In the genomic region with DNA sequence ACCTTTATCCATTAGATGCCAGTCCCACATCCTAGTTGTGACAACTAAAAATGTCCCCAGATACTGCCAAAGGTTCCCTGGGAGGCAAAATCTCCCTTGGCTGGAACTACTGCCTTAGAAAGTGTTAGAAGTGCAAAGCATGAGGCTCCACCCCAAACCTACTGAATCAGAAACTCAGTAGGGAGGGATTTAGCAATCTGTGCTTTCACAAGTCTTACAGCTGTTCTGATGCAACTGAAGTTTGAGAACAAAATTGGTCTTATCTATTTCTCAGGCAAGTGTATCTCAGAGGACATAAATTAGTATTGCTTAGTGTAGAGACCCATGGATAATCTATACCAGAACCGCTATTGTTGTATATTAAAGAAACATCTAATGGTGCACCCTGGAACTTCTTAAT, we compare ENCODE assay signal across 17 cellular contexts.
DNase-seq lines count a peak whose midpoint lies in the region; ATAC-seq and TF ChIP-seq lines count a peak whose summit lies in the region.
"Had no signal": no experiment of that assay in that cellular context is flagged by ENCODE, and none has a peak within 500 bp of the region (broad histone marks: within the 10 kb centered on the region; RNA-seq: fewer than 3 reads in every experiment).

No MANE protein-coding gene starts in this region.

- WGBS in sigmoid colon, 2 donors, result 95 to 97% methylated on average over 1 of the region's 1 CpG

- H3K9me3 ChIP-seq in A673 (ENCODE audit: low read depth, low read length, poor library complexity, severe bottlenecking) (no peaks in the 10 kb centered on the region), sigmoid colon (peaks cover 0 to 2% (median 0%) of the 10 kb centered on the region in 4 donors)
- H3K9me3 ChIP-seq: pancreas, stomach had no signal

- CTCF ChIA-PET in A673 (lab: Charles Lee), result no interaction called here
- CTCF ChIA-PET in activated naive CD4-positive, alpha-beta T cell treated with anti-CD3 and anti-CD28 coated beads for 36 hours (lab: Charles Lee), result no interaction called here

- DNase-seq in A673 (ENCODE audit: low spot score) (peak; percentile 74), HFFc6 (peak; percentile 10), SKM-1 (lab: John Stamatoyannopoulos, UW; ENCODE audit: unreplicated experiment) (peak; percentile 40), left ventricle myocardium superior (no peak), sigmoid colon (no peak)
- DNase-seq in activated naive CD4-positive, alpha-beta T cell treated with anti-CD3 and anti-CD28 coated beads for 36 hours, result no peak
- DNase-seq: ACHN; activated T-cell treated with anti-CD3 and anti-CD28 coated beads, Interleukin-2, amount 50 U/mL, for 1 hour; H7; left colon; pancreas; stomach had no signal

- H3K4me1 ChIP-seq in A673 (ENCODE audit: insufficient read depth, low read length, poor library complexity, severe bottlenecking) (peaks cover 16% of the 10 kb centered on the region), sigmoid colon (no peaks in the 10 kb centered on the region)
- H3K4me1 ChIP-seq: foreskin keratinocyte, pancreas, stomach had no signal

- no peaks in the 10 kb centered on the region for H3K9me3 Mint-ChIP-seq in HFFc6
- no peaks in the 10 kb centered on the region for H3K9me3 Mint-ChIP-seq in activated naive CD4-positive, alpha-beta T cell treated with anti-CD3 and anti-CD28 coated beads for 36 hours

- no TSS peak for BruUV-seq in A673 (replicated peaks; lab: Mats Ljungman, UMichigan)

- TF ChIP-seq CTCF in A673 (conservative IDR thresholded peaks at IDR 0.05; ENCODE audit: low read depth, low read length) (no peak), HFFc6 (IDR thresholded peaks at IDR 0.05) (no peak), sigmoid colon (IDR thresholded peaks at IDR 0.05) (no peak)

- no peaks in the 10 kb centered on the region for H3K36me3 Mint-ChIP-seq in HFFc6 (ENCODE audit: low read depth)
- H3K36me3 Mint-ChIP-seq in activated naive CD4-positive, alpha-beta T cell treated with anti-CD3 and anti-CD28 coated beads for 36 hours (ENCODE audit: low read depth), result no peaks in the 10 kb centered on the region

- TF ChIP-seq POLR2A in sigmoid colon (IDR thresholded peaks at IDR 0.05), result no peak

- no peak for TF ChIP-seq EP300 in sigmoid colon (IDR thresholded peaks at IDR 0.05)

- H3K27ac ChIP-seq in A673 (ENCODE audit: low read depth, low read length, poor library complexity, severe bottlenecking) (peak overlapping the region; percentile 32), sigmoid colon (no peak overlapping the region)
- H3K27ac ChIP-seq: cardiac muscle cell, foreskin keratinocyte, pancreas, stomach, VCaP had no signal

- H3K36me3 ChIP-seq in A673 (ENCODE audit: insufficient read depth, low read length, poor library complexity, severe bottlenecking), result no peaks in the 10 kb centered on the region
- no peaks in the 10 kb centered on the region for H3K36me3 ChIP-seq in sigmoid colon
- H3K36me3 ChIP-seq: cardiac muscle cell, pancreas, stomach had no signal

- H3K4me1 Mint-ChIP-seq in HFFc6 (ENCODE audit: low read depth), result no peaks in the 10 kb centered on the region
- H3K4me1 Mint-ChIP-seq in activated naive CD4-positive, alpha-beta T cell treated with anti-CD3 and anti-CD28 coated beads for 36 hours (ENCODE audit: low read depth), result no peaks in the 10 kb centered on the region

- ATAC-seq in left ventricle myocardium superior (peak; percentile 74), HG03135 (IDR thresholded peaks at IDR 0.05; ENCODE audit: unreplicated experiment) (no peak), GM21360 (IDR thresholded peaks at IDR 0.05; ENCODE audit: unreplicated experiment) (no peak)
- ATAC-seq: foreskin keratinocyte, left colon had no signal

- H3K4me3 Mint-ChIP-seq in HFFc6, result no peak overlapping the region
- H3K4me3 Mint-ChIP-seq in activated naive CD4-positive, alpha-beta T cell treated with anti-CD3 and anti-CD28 coated beads for 36 hours, result no peak overlapping the region

- POLR2A ChIA-PET in A673 (lab: Charles Lee; ENCODE audit: low non-redundant PET), result no interaction called here

- intact Hi-C loops in A673 (cut with micrococcal nuclease; ENCODE audit: unreplicated experiment), result no loop called here
- intact Hi-C loops in left ventricle myocardium superior (cut with micrococcal nuclease), result no loop called here
- intact Hi-C loops in sigmoid colon (cut with DNase I), result no loop called here
- intact Hi-C loops in activated naive CD4-positive, alpha-beta T cell treated with anti-CD3 and anti-CD28 coated beads for 36 hours (cut with micrococcal nuclease), result no loop called here

- no peaks in the 10 kb centered on the region for H3K27me3 Mint-ChIP-seq in HFFc6 (ENCODE audit: insufficient read depth)
- H3K27me3 Mint-ChIP-seq in activated naive CD4-positive, alpha-beta T cell treated with anti-CD3 and anti-CD28 coated beads for 36 hours (ENCODE audit: low read depth), result peaks cover 3% of the 10 kb centered on the region

- H3K27me3 ChIP-seq in A673 (replicated peaks; ENCODE audit: insufficient read depth, low read depth, low read length, poor library complexity) (no peaks in the 10 kb centered on the region), sigmoid colon (no peaks in the 10 kb centered on the region)
- H3K27me3 ChIP-seq: cardiac muscle cell, foreskin keratinocyte, pancreas, stomach had no signal

- H3K4me3 ChIP-seq in A673 (ENCODE audit: low read depth, low read length, poor library complexity, severe bottlenecking), result no peak overlapping the region
- no peak overlapping the region for H3K4me3 ChIP-seq in sigmoid colon
- H3K4me3 ChIP-seq: cardiac muscle cell, pancreas, stomach had no signal

- no peak overlapping the region for H3K27ac Mint-ChIP-seq in HFFc6
- H3K27ac Mint-ChIP-seq in activated naive CD4-positive, alpha-beta T cell treated with anti-CD3 and anti-CD28 coated beads for 36 hours, result no peak overlapping the region

Comparison
In these comparisons a context has a peak if more than half of its experiments do, and no peak if none do; other contexts are left out.
1. DNase-seq: peak in A673 (single experiment), HFFc6 (single experiment) and SKM-1 (single experiment); none in left ventricle myocardium superior (single experiment), sigmoid colon (single experiment) and activated naive CD4-positive, alpha-beta T cell treated with anti-CD3 and anti-CD28 coated beads for 36 hours (single experiment).